1 cellular context compared by ENCODE assay signal in the genomic region with DNA sequence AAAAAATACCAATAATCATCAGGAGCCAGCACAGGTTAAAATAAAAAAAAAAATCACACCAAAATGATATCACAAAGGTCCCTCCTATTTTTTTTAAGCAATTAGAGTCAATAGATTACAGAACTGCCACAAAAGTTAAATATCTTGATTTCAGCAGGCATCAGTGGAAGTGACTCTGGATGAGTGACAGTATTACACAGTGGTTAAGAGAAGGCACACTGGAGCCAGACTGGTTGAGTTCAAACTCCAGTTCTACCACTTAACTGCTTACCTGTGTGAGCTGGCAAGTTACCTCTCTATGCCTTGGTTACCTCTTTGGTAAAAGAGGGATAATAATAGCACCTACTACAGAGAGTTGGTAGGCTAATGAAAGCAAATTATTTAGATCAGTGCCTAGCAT.
TF ChIP-seq lines count a peak whose summit lies in the region.

No MANE protein-coding gene starts in this region.

TF ChIP-seq in IMR-90, 13 proteins besides CTCF, POLR2A, EP300 and RAD21:
- TF ChIP-seq RFX5 (IDR thresholded peaks at IDR 0.05; ENCODE audit: low read depth, low read length) (no peak), SMC3 (IDR thresholded peaks at IDR 0.05; ENCODE audit: low read depth, low read length) (no peak), RCOR1 (IDR thresholded peaks at IDR 0.05; ENCODE audit: insufficient replicate concordance, low read length) (no peak), CHD1 (IDR thresholded peaks at IDR 0.05; ENCODE audit: low read depth, low read length) (no peak), CEBPB (IDR thresholded peaks at IDR 0.05; ENCODE audit: low read depth, low read length) (no peak), BHLHE40 (IDR thresholded peaks at IDR 0.05; ENCODE audit: low read depth, low read length) (no peak), MAFK (IDR thresholded peaks at IDR 0.05; ENCODE audit: low read depth, low read length) (no peak), MAZ (IDR thresholded peaks at IDR 0.05; ENCODE audit: borderline replicate concordance, low read depth, low read length) (no peak), FOS (IDR thresholded peaks at IDR 0.05; ENCODE audit: low read depth, low read length) (no peak)
- TF ChIP-seq, protein P1, sequence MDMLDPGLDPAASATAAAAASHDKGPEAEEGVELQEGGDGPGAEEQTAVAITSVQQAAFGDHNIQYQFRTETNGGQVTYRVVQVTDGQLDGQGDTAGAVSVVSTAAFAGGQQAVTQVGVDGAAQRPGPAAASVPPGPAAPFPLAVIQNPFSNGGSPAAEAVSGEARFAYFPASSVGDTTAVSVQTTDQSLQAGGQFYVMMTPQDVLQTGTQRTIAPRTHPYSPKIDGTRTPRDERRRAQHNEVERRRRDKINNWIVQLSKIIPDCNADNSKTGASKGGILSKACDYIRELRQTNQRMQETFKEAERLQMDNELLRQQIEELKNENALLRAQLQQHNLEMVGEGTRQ (IDR thresholded peaks at IDR 0.05; ENCODE audit: low read depth, low read length) = no peak
- TF ChIP-seq, protein P2, sequence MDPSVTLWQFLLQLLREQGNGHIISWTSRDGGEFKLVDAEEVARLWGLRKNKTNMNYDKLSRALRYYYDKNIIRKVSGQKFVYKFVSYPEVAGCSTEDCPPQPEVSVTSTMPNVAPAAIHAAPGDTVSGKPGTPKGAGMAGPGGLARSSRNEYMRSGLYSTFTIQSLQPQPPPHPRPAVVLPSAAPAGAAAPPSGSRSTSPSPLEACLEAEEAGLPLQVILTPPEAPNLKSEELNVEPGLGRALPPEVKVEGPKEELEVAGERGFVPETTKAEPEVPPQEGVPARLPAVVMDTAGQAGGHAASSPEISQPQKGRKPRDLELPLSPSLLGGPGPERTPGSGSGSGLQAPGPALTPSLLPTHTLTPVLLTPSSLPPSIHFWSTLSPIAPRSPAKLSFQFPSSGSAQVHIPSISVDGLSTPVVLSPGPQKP (IDR thresholded peaks at IDR 0.05; ENCODE audit: borderline replicate concordance, low read depth, low read length) = no peak
